Comparison of ENCODE assay signal across 8 cellular contexts in the genomic region with DNA sequence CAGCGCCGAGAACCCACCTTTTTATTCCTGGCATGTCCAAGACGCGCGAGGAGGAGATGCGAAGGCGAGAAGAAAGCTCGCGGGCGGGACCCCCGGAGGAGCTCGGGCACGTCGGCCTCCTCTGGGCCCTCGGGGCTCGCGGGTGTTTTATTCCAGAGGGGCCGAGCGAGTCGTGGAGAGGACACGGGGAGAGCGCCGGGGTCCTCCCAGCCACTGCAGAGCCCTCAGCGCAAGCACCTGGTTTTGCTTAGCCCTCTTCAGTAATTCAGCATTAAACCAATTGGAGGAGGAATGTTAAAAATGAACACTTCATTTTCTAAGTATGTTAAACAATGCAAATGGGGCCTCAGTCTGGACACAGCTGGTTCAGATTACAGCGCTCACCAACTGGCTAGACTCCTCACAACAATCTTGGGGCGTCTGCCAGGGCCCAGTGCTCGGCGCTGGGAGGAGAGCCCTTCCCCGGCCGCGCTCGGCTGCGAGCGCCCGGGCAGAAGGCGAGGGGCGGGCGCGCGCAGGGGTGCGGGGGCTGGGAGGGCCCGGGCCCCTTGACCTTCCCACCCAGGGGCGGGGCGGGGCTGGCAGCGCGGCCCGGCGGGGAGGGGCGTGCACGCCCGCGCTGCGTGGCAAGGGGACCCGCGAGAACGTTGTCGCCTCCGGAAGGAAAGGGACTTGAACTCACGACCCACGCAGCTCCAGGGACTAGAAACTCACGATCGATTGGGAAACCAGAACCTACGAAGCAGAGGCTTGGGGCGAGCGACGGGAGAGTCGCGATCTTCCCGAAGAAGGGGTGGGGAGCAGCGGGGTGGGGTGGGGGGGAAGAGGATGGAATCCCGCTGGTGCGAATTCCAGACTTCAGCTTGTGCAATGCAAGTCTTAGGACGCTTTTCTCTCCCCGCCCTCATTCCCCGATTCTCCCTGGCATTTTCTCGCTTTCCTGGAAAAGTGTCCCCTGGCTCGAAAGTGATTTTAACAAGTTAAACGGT. TPM values are rescaled to one million over a fixed set of nuclear protein-coding genes. Genes with fewer than 3 reads are reported as not detected.
DNase-seq lines count a peak whose midpoint lies in the region; ATAC-seq, FAIRE-seq and TF ChIP-seq lines count a peak whose summit lies in the region.

A gene with protein sequence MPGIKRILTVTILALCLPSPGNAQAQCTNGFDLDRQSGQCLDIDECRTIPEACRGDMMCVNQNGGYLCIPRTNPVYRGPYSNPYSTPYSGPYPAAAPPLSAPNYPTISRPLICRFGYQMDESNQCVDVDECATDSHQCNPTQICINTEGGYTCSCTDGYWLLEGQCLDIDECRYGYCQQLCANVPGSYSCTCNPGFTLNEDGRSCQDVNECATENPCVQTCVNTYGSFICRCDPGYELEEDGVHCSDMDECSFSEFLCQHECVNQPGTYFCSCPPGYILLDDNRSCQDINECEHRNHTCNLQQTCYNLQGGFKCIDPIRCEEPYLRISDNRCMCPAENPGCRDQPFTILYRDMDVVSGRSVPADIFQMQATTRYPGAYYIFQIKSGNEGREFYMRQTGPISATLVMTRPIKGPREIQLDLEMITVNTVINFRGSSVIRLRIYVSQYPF (minus strand): TSS at position 499 of the 989 bp plus-strand sequence. CDS start 465 bp downstream, at position 34.

- peaks cover 0 to 58% (median 0%) of the 10 kb centered on the region in 4 donors for H3K27me3 ChIP-seq in esophagus muscularis mucosa

- DNase-seq in A549 (ENCODE audit: low read depth in 1 of 2, low spot score in 1 of 2) (peak; percentile 11 to 17), HTR-8/SVneo (ENCODE audit: insufficient read length, low spot score) (peak; percentile 35), activated T-cell treated with anti-CD3 and anti-CD28 coated beads for 24 hours (ENCODE audit: low read depth) (peak; percentile 24), esophagus muscularis mucosa (ENCODE audit: extremely low spot score) (no peak), mucosa of gallbladder (ENCODE audit: low spot score) (peak; percentile 62)
- DNase-seq in stimulated activated naive CD8-positive, alpha-beta T cell treated with anti-CD3 and anti-CD28 coated beads, Interleukin-15, Interleukin-2, amounts not matched to agents 100 U/mL and 50 U/mL, for 24 hours = peak; percentile 55

- no peak for TF ChIP-seq EP300 in A549 (IDR thresholded peaks at IDR 0.05)
- TF ChIP-seq EP300 in esophagus muscularis mucosa (IDR thresholded peaks at IDR 0.05) = no peak

- POLR2A ChIA-PET in A549 (lab: Yijun Ruan, JAX) = interaction anchor here (0.6 to 0.7 kb wide), 2 partner anchors 256 to 439 kb away, joined by 3 to 4 read pairs; no protein-coding TSS in a partner anchor

- H3K4me1 ChIP-seq in A549 (peaks cover 3% of the 10 kb centered on the region; the same call in 1 of the 3 replicates), esophagus muscularis mucosa (peaks cover 5 to 32% (median 30%) of the 10 kb centered on the region in 4 donors)

- TF ChIP-seq CTCF in A549 (IDR thresholded peaks at IDR 0.05) = no peak
- TF ChIP-seq CTCF in esophagus muscularis mucosa (IDR thresholded peaks at IDR 0.05) = no peak

- H3K27ac ChIP-seq in A549 = peak within 1 kb of the TSS; percentile 67 to 84
- peak within 1 kb of the TSS; percentile 72 to 81 (median 76) for H3K27ac ChIP-seq in esophagus muscularis mucosa (replicated peaks in 1 of 4)

- ATAC-seq in A549 (peak; percentile 69 to 81), HG02973 (IDR thresholded peaks at IDR 0.05; ENCODE audit: unreplicated experiment) (no peak), HG02884 (IDR thresholded peaks at IDR 0.05; ENCODE audit: unreplicated experiment) (no peak)
- ATAC-seq in stimulated activated naive CD8-positive, alpha-beta T cell treated with anti-CD3 and anti-CD28 coated beads, Interleukin-15, Interleukin-2, amounts not matched to agents 100 U/mL and 50 U/mL, for 24 hours = peak; percentile 66

- H3K4me3 ChIP-seq in A549 = peak within 1 kb of the TSS; percentile 59
- H3K4me3 ChIP-seq in esophagus muscularis mucosa = peak within 1 kb of the TSS; percentile 56 to 79 (median 62)

- H3K36me3 ChIP-seq in esophagus muscularis mucosa = no peaks in the 10 kb centered on the region

- peak within 1 kb of the TSS; percentile 90 for H3K4me2 ChIP-seq in A549

- TF ChIP-seq POLR2A in A549 (IDR thresholded peaks at IDR 0.05; ENCODE audit: low read length) (no peak), esophagus muscularis mucosa (IDR thresholded peaks at IDR 0.05; ENCODE audit: low read depth) (no peak)

- no peak for TF ChIP-seq RAD21 in A549 (conservative IDR thresholded peaks at IDR 0.05 in 1 of 2, IDR thresholded peaks at IDR 0.05 in 1 of 2)

- FAIRE-seq in A549 (lab: Jason Lieb, UNC) (no peak), HTR-8/SVneo (lab: Jason Lieb, UNC) (no peak)

- CTCF ChIA-PET in A549 (lab: Yijun Ruan, JAX) = interaction anchor here (1.8 kb wide), 1 partner anchor 49 kb away, joined by 4 read pairs; no protein-coding TSS in a partner anchor

- no peaks in the 10 kb centered on the region for H3K9me3 ChIP-seq in A549
- no peaks in the 10 kb centered on the region for H3K9me3 ChIP-seq in esophagus muscularis mucosa

- 37% methylated on average over 51 of the region's 78 CpGs for WGBS in A549 (ENCODE audit: missing lambda C conversion rate)
- WGBS in esophagus muscularis mucosa = 2% methylated on average over 42 of the region's 78 CpGs

- intact Hi-C loops in esophagus muscularis mucosa (cut with DNase I) = loop anchor here (10.0 kb wide), 1 partner anchor 47 kb away; no protein-coding TSS in a partner anchor

TF ChIP-seq in A549, 52 proteins besides CTCF, POLR2A, EP300 and RAD21:
- no peak for TF ChIP-seq RNF2 (IDR thresholded peaks at IDR 0.05; ENCODE audit: borderline replicate concordance, low read depth)
- no peak for TF ChIP-seq SMC3 (IDR thresholded peaks at IDR 0.05)
- TF ChIP-seq KDM5A (IDR thresholded peaks at IDR 0.05) = no peak
- TF ChIP-seq, protein P1, sequence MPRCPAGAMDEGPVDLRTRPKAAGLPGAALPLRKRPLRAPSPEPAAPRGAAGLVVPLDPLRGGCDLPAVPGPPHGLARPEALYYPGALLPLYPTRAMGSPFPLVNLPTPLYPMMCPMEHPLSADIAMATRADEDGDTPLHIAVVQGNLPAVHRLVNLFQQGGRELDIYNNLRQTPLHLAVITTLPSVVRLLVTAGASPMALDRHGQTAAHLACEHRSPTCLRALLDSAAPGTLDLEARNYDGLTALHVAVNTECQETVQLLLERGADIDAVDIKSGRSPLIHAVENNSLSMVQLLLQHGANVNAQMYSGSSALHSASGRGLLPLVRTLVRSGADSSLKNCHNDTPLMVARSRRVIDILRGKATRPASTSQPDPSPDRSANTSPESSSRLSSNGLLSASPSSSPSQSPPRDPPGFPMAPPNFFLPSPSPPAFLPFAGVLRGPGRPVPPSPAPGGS (IDR thresholded peaks at IDR 0.05) = no peak
- TF ChIP-seq CHD4 (IDR thresholded peaks at IDR 0.05; ENCODE audit: borderline replicate concordance) = no peak

RNA-seq across cellular contexts. Expression of the gene that starts here (rescaled TPM):
- polyA plus RNA-seq in A549 (2011; rRNA removed) (0.88 and 2.1 TPM in 2 replicates), A549 (2017; fragmentation: RNase III; extraction: RNeasy Plus Mini Kit Qiagen cat#74134 plus additional on column Dnase treatment) (1.3 to 1.8 TPM (median 1.5 TPM) in 3 replicates)
- 0.95 and 1.2 TPM in 2 replicates for polyA plus RNA-seq in A549 (2012; cell fraction: cytosol; rRNA removed)
- polyA plus RNA-seq in A549 (2012; cell fraction: nucleus; rRNA removed) = 0.88 and 3.0 TPM in 2 replicates
- polyA minus RNA-seq in A549 (2011; rRNA and poly(A)+ RNA removed) = 1.5 TPM in 2 replicates
- total RNA-seq in esophagus muscularis mucosa (100 to 1,000 TPM in 3 of 4 donors, 10 to 100 TPM in 1; 79.7 to 161 (median 116) TPM), mucosa of gallbladder (241 TPM)

Comparison
In these comparisons a context has a peak if more than half of its experiments do, and no peak if none do; other contexts are left out.
1. ATAC-seq: peak in A549 (2 of 2) and stimulated activated naive CD8-positive, alpha-beta T cell treated with anti-CD3 and anti-CD28 coated beads, Interleukin-15, Interleukin-2, amounts not matched to agents 100 U/mL and 50 U/mL, for 24 hours (single experiment); none in HG02973 (single experiment) and HG02884 (single experiment).